In genomic region chr17:77180503-77181330, GRCh38 we compare ENCODE assay signal across 1 cellular context.
TF ChIP-seq lines count a peak whose summit lies in the region.

No MANE protein-coding gene starts in this region.

TF ChIP-seq in HepG2, 621 proteins besides CTCF, POLR2A, EP300 and RAD21 (continued from another document and continues in another):
- TF ChIP-seq, protein P1, sequence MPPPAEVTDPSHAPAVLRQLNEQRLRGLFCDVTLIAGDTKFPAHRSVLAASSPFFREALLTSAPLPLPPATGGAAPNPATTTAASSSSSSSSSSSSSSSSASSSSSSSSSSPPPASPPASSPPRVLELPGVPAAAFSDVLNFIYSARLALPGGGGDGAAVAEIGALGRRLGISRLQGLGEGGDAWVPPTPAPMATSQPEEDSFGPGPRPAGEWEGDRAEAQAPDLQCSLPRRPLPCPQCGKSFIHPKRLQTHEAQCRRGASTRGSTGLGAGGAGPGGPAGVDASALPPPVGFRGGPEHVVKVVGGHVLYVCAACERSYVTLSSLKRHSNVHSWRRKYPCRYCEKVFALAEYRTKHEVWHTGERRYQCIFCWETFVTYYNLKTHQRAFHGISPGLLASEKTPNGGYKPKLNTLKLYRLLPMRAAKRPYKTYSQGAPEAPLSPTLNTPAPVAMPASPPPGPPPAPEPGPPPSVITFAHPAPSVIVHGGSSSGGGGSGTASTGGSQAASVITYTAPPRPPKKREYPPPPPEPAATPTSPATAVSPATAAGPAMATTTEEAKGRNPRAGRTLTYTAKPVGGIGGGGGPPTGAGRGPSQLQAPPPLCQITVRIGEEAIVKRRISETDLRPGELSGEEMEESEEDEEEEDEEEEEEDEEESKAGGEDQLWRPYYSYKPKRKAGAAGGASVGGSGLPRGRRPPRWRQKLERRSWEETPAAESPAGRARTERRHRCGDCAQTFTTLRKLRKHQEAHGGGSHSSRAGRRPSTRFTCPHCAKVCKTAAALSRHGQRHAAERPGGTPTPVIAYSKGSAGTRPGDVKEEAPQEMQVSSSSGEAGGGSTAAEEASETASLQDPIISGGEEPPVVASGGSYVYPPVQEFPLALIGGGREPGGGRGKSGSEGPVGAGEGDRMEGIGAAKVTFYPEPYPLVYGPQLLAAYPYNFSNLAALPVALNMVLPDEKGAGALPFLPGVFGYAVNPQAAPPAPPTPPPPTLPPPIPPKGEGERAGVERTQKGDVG (CRISPR knock-in tag; IDR thresholded peaks at IDR 0.05; ENCODE audit: borderline replicate concordance), result no peak
- TF ChIP-seq ZNF331 (CRISPR knock-in tag; IDR thresholded peaks at IDR 0.05) (peak; percentile 59; the same call in 1 of the 2 replicates), ZNF772 (CRISPR knock-in tag; IDR thresholded peaks at IDR 0.05) (no peak), ZNF788 (CRISPR knock-in tag; IDR thresholded peaks at IDR 0.05; ENCODE audit: borderline replicate concordance) (no peak), RORA (CRISPR knock-in tag; IDR thresholded peaks at IDR 0.05) (no peak), SUZ12 (IDR thresholded peaks at IDR 0.05; ENCODE audit: low read depth, low read length) (no peak), ARID4A (CRISPR knock-in tag; IDR thresholded peaks at IDR 0.05; ENCODE audit: borderline replicate concordance) (peak; percentile 48; the same call in 1 of the 2 replicates), HNF4G (IDR thresholded peaks at IDR 0.05; ENCODE audit: borderline replicate concordance, low read depth, low read length) (peak; percentile 91), HNF4G (CRISPR knock-in tag; IDR thresholded peaks at IDR 0.05; ENCODE audit: borderline replicate concordance, low read depth) (peak; percentile 67; the same call in 1 of the 2 replicates), RARA (CRISPR knock-in tag; IDR thresholded peaks at IDR 0.05) (peak; percentile 42; the same call in 1 of the 2 replicates), SMC3 (IDR thresholded peaks at IDR 0.05; ENCODE audit: low read length) (no peak), SP140L (CRISPR knock-in tag; IDR thresholded peaks at IDR 0.05; ENCODE audit: borderline replicate concordance) (no peak), ZNF652 (CRISPR knock-in tag; IDR thresholded peaks at IDR 0.05; ENCODE audit: borderline replicate concordance, low read depth) (no peak), ZNF205 (CRISPR knock-in tag; IDR thresholded peaks at IDR 0.05) (no peak), SIN3A (IDR thresholded peaks at IDR 0.05; ENCODE audit: borderline replicate concordance, low read depth, low read length) (peak; percentile 37; the same call in 1 of the 2 replicates), PRPF4 (IDR thresholded peaks at IDR 0.05; ENCODE audit: low read depth, low read length, poor library complexity, severe bottlenecking) (no peak), DNMT3B (CRISPR knock-in tag; conservative IDR thresholded peaks at IDR 0.05) (0 out of 2 replicates have a peak, but pooled peaks have one; percentile 56), AHDC1 (CRISPR knock-in tag; IDR thresholded peaks at IDR 0.05; ENCODE audit: borderline replicate concordance) (peak; percentile 73; the same call in 1 of the 2 replicates), ZBTB8A (CRISPR knock-in tag; IDR thresholded peaks at IDR 0.05; ENCODE audit: borderline replicate concordance, low read depth) (no peak), POLR2AphosphoS2 (IDR thresholded peaks at IDR 0.05; ENCODE audit: low read depth, low read length) (no peak), ZNF33A (CRISPR knock-in tag; IDR thresholded peaks at IDR 0.05; ENCODE audit: borderline replicate concordance) (no peak), ZFYVE20 (CRISPR knock-in tag; IDR thresholded peaks at IDR 0.05; ENCODE audit: borderline replicate concordance, low read depth) (no peak), SALL1 (CRISPR knock-in tag; IDR thresholded peaks at IDR 0.05) (peak; percentile 78)
- TF ChIP-seq, protein P2, sequence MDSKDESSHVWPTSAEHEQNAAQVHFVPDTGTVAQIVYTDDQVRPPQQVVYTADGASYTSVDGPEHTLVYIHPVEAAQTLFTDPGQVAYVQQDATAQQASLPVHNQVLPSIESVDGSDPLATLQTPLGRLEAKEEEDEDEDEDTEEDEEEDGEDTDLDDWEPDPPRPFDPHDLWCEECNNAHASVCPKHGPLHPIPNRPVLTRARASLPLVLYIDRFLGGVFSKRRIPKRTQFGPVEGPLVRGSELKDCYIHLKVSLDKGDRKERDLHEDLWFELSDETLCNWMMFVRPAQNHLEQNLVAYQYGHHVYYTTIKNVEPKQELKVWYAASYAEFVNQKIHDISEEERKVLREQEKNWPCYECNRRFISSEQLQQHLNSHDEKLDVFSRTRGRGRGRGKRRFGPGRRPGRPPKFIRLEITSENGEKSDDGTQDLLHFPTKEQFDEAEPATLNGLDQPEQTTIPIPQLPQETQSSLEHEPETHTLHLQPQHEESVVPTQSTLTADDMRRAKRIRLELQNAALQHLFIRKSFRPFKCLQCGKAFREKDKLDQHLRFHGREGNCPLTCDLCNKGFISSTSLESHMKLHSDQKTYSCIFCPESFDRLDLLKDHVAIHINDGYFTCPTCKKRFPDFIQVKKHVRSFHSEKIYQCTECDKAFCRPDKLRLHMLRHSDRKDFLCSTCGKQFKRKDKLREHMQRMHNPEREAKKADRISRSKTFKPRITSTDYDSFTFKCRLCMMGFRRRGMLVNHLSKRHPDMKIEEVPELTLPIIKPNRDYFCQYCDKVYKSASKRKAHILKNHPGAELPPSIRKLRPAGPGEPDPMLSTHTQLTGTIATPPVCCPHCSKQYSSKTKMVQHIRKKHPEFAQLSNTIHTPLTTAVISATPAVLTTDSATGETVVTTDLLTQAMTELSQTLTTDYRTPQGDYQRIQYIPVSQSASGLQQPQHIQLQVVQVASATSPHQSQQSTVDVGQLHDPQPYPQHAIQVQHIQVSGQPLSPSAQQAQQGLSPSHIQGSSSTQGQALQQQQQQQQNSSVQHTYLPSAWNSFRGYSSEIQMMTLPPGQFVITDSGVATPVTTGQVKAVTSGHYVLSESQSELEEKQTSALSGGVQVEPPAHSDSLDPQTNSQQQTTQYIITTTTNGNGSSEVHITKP (CRISPR knock-in tag; IDR thresholded peaks at IDR 0.05; ENCODE audit: low read depth), result no peak
- TF ChIP-seq, protein P3, sequence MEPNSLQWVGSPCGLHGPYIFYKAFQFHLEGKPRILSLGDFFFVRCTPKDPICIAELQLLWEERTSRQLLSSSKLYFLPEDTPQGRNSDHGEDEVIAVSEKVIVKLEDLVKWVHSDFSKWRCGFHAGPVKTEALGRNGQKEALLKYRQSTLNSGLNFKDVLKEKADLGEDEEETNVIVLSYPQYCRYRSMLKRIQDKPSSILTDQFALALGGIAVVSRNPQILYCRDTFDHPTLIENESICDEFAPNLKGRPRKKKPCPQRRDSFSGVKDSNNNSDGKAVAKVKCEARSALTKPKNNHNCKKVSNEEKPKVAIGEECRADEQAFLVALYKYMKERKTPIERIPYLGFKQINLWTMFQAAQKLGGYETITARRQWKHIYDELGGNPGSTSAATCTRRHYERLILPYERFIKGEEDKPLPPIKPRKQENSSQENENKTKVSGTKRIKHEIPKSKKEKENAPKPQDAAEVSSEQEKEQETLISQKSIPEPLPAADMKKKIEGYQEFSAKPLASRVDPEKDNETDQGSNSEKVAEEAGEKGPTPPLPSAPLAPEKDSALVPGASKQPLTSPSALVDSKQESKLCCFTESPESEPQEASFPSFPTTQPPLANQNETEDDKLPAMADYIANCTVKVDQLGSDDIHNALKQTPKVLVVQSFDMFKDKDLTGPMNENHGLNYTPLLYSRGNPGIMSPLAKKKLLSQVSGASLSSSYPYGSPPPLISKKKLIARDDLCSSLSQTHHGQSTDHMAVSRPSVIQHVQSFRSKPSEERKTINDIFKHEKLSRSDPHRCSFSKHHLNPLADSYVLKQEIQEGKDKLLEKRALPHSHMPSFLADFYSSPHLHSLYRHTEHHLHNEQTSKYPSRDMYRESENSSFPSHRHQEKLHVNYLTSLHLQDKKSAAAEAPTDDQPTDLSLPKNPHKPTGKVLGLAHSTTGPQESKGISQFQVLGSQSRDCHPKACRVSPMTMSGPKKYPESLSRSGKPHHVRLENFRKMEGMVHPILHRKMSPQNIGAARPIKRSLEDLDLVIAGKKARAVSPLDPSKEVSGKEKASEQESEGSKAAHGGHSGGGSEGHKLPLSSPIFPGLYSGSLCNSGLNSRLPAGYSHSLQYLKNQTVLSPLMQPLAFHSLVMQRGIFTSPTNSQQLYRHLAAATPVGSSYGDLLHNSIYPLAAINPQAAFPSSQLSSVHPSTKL (CRISPR knock-in tag; IDR thresholded peaks at IDR 0.05), result peak; percentile 51; the same call in 1 of the 2 replicates
- TF ChIP-seq, protein P4, sequence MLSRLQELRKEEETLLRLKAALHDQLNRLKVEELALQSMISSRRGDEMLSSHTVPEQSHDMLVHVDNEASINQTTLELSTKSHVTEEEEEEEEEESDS (CRISPR knock-in tag; IDR thresholded peaks at IDR 0.05; ENCODE audit: borderline replicate concordance), result no peak
